12 cellular contexts compared by ENCODE assay signal in genomic region chr11:133403900-133404299, GRCh38.
A peak's percentile ranks its signal among the peaks of the same experiment; 100 is the strongest.
DNase-seq lines count a peak whose midpoint lies in the region; ATAC-seq, FAIRE-seq and TF ChIP-seq lines count a peak whose summit lies in the region.
"Had no signal": no experiment of that assay in that cellular context is flagged by ENCODE, and none has a peak within 500 bp of the region (broad histone marks: within the 10 kb centered on the region; RNA-seq: fewer than 3 reads in every experiment).

No MANE protein-coding gene starts in this region.

- H3K4me3 ChIP-seq in esophagus muscularis mucosa: no peak overlapping the region
- H3K4me3 ChIP-seq: thoracic aorta had no signal

- no peak for TF ChIP-seq EP300 in esophagus muscularis mucosa (IDR thresholded peaks at IDR 0.05)

- WGBS in esophagus muscularis mucosa: 96% methylated on average over 4 of the region's 6 CpGs

- H3K36me3 ChIP-seq in esophagus muscularis mucosa: no peaks in the 10 kb centered on the region
- H3K36me3 ChIP-seq: thoracic aorta had no signal

- no peaks in the 10 kb centered on the region for H3K4me1 ChIP-seq in esophagus muscularis mucosa

- intact Hi-C loops in esophagus muscularis mucosa (cut with DNase I): no loop called here

- ATAC-seq in GM18502 (IDR thresholded peaks at IDR 0.05; ENCODE audit: poor library complexity, unreplicated experiment) (peak; percentile 62), GM21528 (IDR thresholded peaks at IDR 0.05; ENCODE audit: low FRiP score, unreplicated experiment) (no peak), GM21786 (IDR thresholded peaks at IDR 0.05; ENCODE audit: unreplicated experiment) (no peak)

- H3K9me3 ChIP-seq in esophagus muscularis mucosa: no peaks in the 10 kb centered on the region
- H3K9me3 ChIP-seq: thoracic aorta had no signal

- no peak overlapping the region for H3K27ac ChIP-seq in esophagus muscularis mucosa (replicated peaks in 1 of 4)
- H3K27ac ChIP-seq: thoracic aorta had no signal

- no peak for TF ChIP-seq POLR2A in esophagus muscularis mucosa (IDR thresholded peaks at IDR 0.05; ENCODE audit: low read depth)

- FAIRE-seq in D721Med (lab: Jason Lieb, UNC): no peak

- no peaks in the 10 kb centered on the region for H3K27me3 ChIP-seq in esophagus muscularis mucosa

- DNase-seq in D721Med (ENCODE audit: insufficient read length, low spot score): no peak
- peak; percentile 48 for DNase-seq in NCI-H69 (lab: John Stamatoyannopoulos, UW)
- peak; percentile 60 for DNase-seq in esophagus muscularis mucosa (ENCODE audit: extremely low spot score)
- DNase-seq in retina: no peak
- no peak for DNase-seq in SW 1271 (lab: John Stamatoyannopoulos, UW)
- DNase-seq: activated naive CD4-positive, alpha-beta T cell treated with anti-CD3 and anti-CD28 coated beads, Interleukin-2, amount 50 U/mL, for 16 hours; GDM1; naive B cell had no signal

- TF ChIP-seq CTCF in D721Med (IDR thresholded peaks at IDR 0.05; ENCODE audit: insufficient read depth, missing control alignments) (peak; percentile 25), esophagus muscularis mucosa (IDR thresholded peaks at IDR 0.05) (no peak)

Comparison
In these comparisons a context has a peak if more than half of its experiments do, and no peak if none do; other contexts are left out.
1. DNase-seq: peak in NCI-H69 (single experiment) and esophagus muscularis mucosa (single experiment); none in D721Med (single experiment), retina (single experiment) and SW 1271 (0 of 2).